ENCODE assay signal across 13 cellular contexts in the genomic region with DNA sequence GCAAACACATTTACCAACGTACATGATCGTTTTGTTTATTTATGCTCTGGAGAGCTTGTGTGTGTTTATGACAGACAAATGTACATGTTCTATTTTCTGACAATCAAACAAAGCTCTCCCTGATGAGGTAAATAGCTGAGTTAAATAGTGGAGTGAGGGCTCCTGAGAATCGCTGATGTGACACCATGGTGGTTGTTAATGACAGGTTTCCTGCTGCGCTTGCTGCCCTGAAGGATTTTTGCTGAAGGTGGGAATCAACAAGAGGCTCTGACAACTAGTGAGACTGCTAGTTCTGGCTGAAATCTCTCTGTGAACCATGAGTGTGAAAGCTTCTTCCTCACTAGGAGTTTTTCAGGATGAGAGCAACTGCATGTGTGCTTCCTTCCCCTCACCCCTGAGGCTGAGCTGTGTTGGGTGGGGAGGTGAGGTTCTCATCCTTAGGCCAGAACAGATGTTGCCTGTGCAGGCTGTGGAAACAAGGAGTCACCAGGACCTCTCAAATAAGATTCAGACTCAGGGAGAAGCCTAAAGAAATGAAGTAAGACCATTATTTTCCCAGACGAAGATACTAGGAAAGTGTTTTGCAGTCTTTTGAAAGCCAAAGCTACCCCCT.
DNase-seq lines count a peak whose midpoint lies in the region; ATAC-seq and TF ChIP-seq lines count a peak whose summit lies in the region.
"Had no signal": no experiment of that assay in that cellular context is flagged by ENCODE, and none has a peak within 500 bp of the region (broad histone marks: within the 10 kb centered on the region; RNA-seq: fewer than 3 reads in every experiment).

No MANE protein-coding gene starts in this region.

- no peak for TF ChIP-seq EP300 in SK-N-SH (IDR thresholded peaks at IDR 0.05; ENCODE audit: borderline replicate concordance in 1 of 2, low read depth in 1 of 2, low read length in 1 of 2)

- peak overlapping the region; percentile 46 for H3K4me2 ChIP-seq in GM23338
- no peak overlapping the region for H3K4me2 ChIP-seq in SK-N-SH
- no peak overlapping the region for H3K4me2 ChIP-seq in PC-9

- no peak for DNase-seq in GM23338 (ENCODE audit: low spot score)
- DNase-seq in NCI-H2227 treated with DMSO at 0.1 percent for 48 hours (lab: John Stamatoyannopoulos, UW), result peak; percentile 69
- DNase-seq in Right ventricle myocardium superior, result no peak
- no peak for DNase-seq in psoas muscle
- DNase-seq in SK-N-SH, result no peak
- no peak for DNase-seq in PC-9
- no peak for DNase-seq in effector CD4-positive, alpha-beta T cell
- DNase-seq: activated CD4-positive, alpha-beta T cell treated with anti-CD3 and anti-CD28 coated beads, Interleukin-2, amount 10 ng/mL, durations not matched to agents 7 days and 5 days; activated naive CD4-positive, alpha-beta T cell treated with anti-CD3 and anti-CD28 coated beads, Interleukin-2, amount 10 ng/mL, durations not matched to agents 7 days and 5 days; CD8-positive, alpha-beta memory T cell; mucosa of descending colon had no signal

- no peak overlapping the region for H3K4me3 ChIP-seq in GM23338
- H3K4me3 ChIP-seq in psoas muscle, result no peak overlapping the region
- H3K4me3 ChIP-seq in SK-N-SH (ENCODE audit: low read depth in 2 of 2, low read length in 1 of 2), result no peak overlapping the region
- no peak overlapping the region for H3K4me3 ChIP-seq in PC-9
- H3K4me3 ChIP-seq: mucosa of descending colon had no signal

- peaks cover 2% of the 10 kb centered on the region for H3K27me3 Mint-ChIP-seq in GM23338 (ENCODE audit: insufficient read depth, low read depth, poor library complexity)
- H3K27me3 Mint-ChIP-seq: activated naive CD4-positive, alpha-beta T cell treated with anti-CD3 and anti-CD28 coated beads, Interleukin-2, amount 10 ng/mL, durations not matched to agents 7 days and 5 days; IgD-negative memory B cell had no signal

- H3K9me3 ChIP-seq in psoas muscle, result no peaks in the 10 kb centered on the region
- H3K9me3 ChIP-seq in SK-N-SH, result no peaks in the 10 kb centered on the region
- no peaks in the 10 kb centered on the region for H3K9me3 ChIP-seq in PC-9 (ENCODE audit: insufficient read depth, low read depth)
- H3K9me3 ChIP-seq: mucosa of descending colon had no signal

- H2AFZ ChIP-seq in GM23338 (peak overlapping the region; percentile 70), SK-N-SH (ENCODE audit: low read depth) (no peak overlapping the region), PC-9 (no peak overlapping the region)

- H3K27ac ChIP-seq in GM23338 (ENCODE audit: low read depth), result peak overlapping the region; percentile 75
- H3K27ac ChIP-seq in psoas muscle, result peak overlapping the region; percentile 54
- no peak overlapping the region for H3K27ac ChIP-seq in SK-N-SH (ENCODE audit: low read depth in 2 of 2, low read length in 1 of 2)
- H3K27ac ChIP-seq in PC-9, result no peak overlapping the region

- H3K4me1 ChIP-seq in GM23338 (ENCODE audit: insufficient read depth) (peaks cover 52% of the 10 kb centered on the region), psoas muscle (peaks cover 14% of the 10 kb centered on the region), SK-N-SH (ENCODE audit: control insufficient read depth in 1 of 2, insufficient read depth in 2 of 2, low read depth in 1 of 2, low read length in 1 of 2) (no peaks in the 10 kb centered on the region; a peak in 1 of 4 replicates), PC-9 (replicated peaks; ENCODE audit: insufficient read depth) (peaks cover 6% of the 10 kb centered on the region; the same call in 1 of the 2 replicates)

- CTCF ChIA-PET in SK-N-SH (lab: Yijun Ruan, JAX) (no interaction called here), PC-9 (lab: Charles Lee) (interaction anchor here (0.6 kb wide), 1 partner anchor 118 kb away, joined by 3 read pairs; no protein-coding TSS in a partner anchor)

- no peaks in the 10 kb centered on the region for H3K36me3 Mint-ChIP-seq in GM23338 (ENCODE audit: low read depth)
- H3K36me3 Mint-ChIP-seq: activated naive CD4-positive, alpha-beta T cell treated with anti-CD3 and anti-CD28 coated beads, Interleukin-2, amount 10 ng/mL, durations not matched to agents 7 days and 5 days had no signal

- ATAC-seq in GM23338 (no peak; the same call in 2 of the 3 replicates), Right ventricle myocardium superior (ENCODE audit: poor library complexity) (peak; percentile 38), psoas muscle (no peak), GM21381 (IDR thresholded peaks at IDR 0.05; ENCODE audit: unreplicated experiment) (no peak)

- BruUV-seq in PC-9 (replicated peaks; lab: Mats Ljungman, UMichigan), result no TSS peak

- TF ChIP-seq CTCF in GM23338 (conservative IDR thresholded peaks at IDR 0.05; ENCODE audit: low read depth in 2 of 2) (no peak), psoas muscle (IDR thresholded peaks at IDR 0.05) (no peak), SK-N-SH (IDR thresholded peaks at IDR 0.05) (no peak), PC-9 (conservative IDR thresholded peaks at IDR 0.05) (no peak)

- no peaks in the 10 kb centered on the region for H3K9me3 Mint-ChIP-seq in GM23338
- H3K9me3 Mint-ChIP-seq: activated CD4-positive, alpha-beta T cell treated with anti-CD3 and anti-CD28 coated beads, Interleukin-2, amount 10 ng/mL, durations not matched to agents 7 days and 5 days; activated naive CD4-positive, alpha-beta T cell treated with anti-CD3 and anti-CD28 coated beads, Interleukin-2, amount 10 ng/mL, durations not matched to agents 7 days and 5 days had no signal

- 66 to 75% (median 70%) methylated on average over 5 of the region's 5 CpGs for WGBS in psoas muscle, 3 donors
- 80% methylated on average over 5 of the region's 5 CpGs for WGBS in SK-N-SH (ENCODE audit: low lambda C conversion rate)

- H3K27me3 ChIP-seq in GM23338 (ENCODE audit: insufficient read depth), result no peaks in the 10 kb centered on the region
- H3K27me3 ChIP-seq in psoas muscle (ENCODE audit: insufficient read depth in 3 of 3, low read length in 2 of 3), result no peaks in the 10 kb centered on the region
- H3K27me3 ChIP-seq in SK-N-SH (ENCODE audit: insufficient read depth), result no peaks in the 10 kb centered on the region
- no peaks in the 10 kb centered on the region for H3K27me3 ChIP-seq in PC-9 (ENCODE audit: insufficient read depth, low read depth)

- TF ChIP-seq RAD21 in SK-N-SH (IDR thresholded peaks at IDR 0.05; ENCODE audit: low read length), result no peak

- H3K79me2 ChIP-seq in GM23338 (replicated peaks; ENCODE audit: insufficient read depth) (no peaks in the 10 kb centered on the region), SK-N-SH (ENCODE audit: insufficient read depth) (no peaks in the 10 kb centered on the region), PC-9 (ENCODE audit: low read depth) (no peaks in the 10 kb centered on the region)

- H3K4me1 Mint-ChIP-seq in GM23338, result peaks cover 52% of the 10 kb centered on the region
- H3K4me1 Mint-ChIP-seq: activated CD4-positive, alpha-beta T cell treated with anti-CD3 and anti-CD28 coated beads, Interleukin-2, amount 10 ng/mL, durations not matched to agents 7 days and 5 days; activated naive CD4-positive, alpha-beta T cell treated with anti-CD3 and anti-CD28 coated beads, Interleukin-2, amount 10 ng/mL, durations not matched to agents 7 days and 5 days had no signal

- H3K36me3 ChIP-seq in GM23338 (ENCODE audit: insufficient read depth), result no peaks in the 10 kb centered on the region
- H3K36me3 ChIP-seq in psoas muscle (ENCODE audit: insufficient read depth in 1 of 2, low read depth in 1 of 2), result no peaks in the 10 kb centered on the region
- no peaks in the 10 kb centered on the region for H3K36me3 ChIP-seq in SK-N-SH (replicated peaks in 1 of 2; ENCODE audit: control insufficient read depth in 1 of 2, insufficient read depth in 2 of 2, low read length in 1 of 2)
- H3K36me3 ChIP-seq in PC-9 (ENCODE audit: low read depth), result no peaks in the 10 kb centered on the region

- no peak overlapping the region for H3K4me3 Mint-ChIP-seq in GM23338
- H3K4me3 Mint-ChIP-seq: activated CD4-positive, alpha-beta T cell treated with anti-CD3 and anti-CD28 coated beads, Interleukin-2, amount 10 ng/mL, durations not matched to agents 7 days and 5 days; activated naive CD4-positive, alpha-beta T cell treated with anti-CD3 and anti-CD28 coated beads, Interleukin-2, amount 10 ng/mL, durations not matched to agents 7 days and 5 days; CD8-positive, alpha-beta memory T cell; IgD-negative memory B cell had no signal

- no peaks in the 10 kb centered on the region; the same call in 1 of the 2 replicates for H3F3A ChIP-seq in GM23338 (replicated peaks; ENCODE audit: low read depth)
- no peaks in the 10 kb centered on the region for H3F3A ChIP-seq in SK-N-SH (replicated peaks; ENCODE audit: insufficient read depth)
- no peaks in the 10 kb centered on the region for H3F3A ChIP-seq in PC-9 (ENCODE audit: insufficient read depth, low read depth)

- peak overlapping the region; percentile 65; the same call in 1 of the 2 replicates for H3K27ac Mint-ChIP-seq in GM23338
- H3K27ac Mint-ChIP-seq: activated CD4-positive, alpha-beta T cell treated with anti-CD3 and anti-CD28 coated beads, Interleukin-2, amount 10 ng/mL, durations not matched to agents 7 days and 5 days; activated naive CD4-positive, alpha-beta T cell treated with anti-CD3 and anti-CD28 coated beads, Interleukin-2, amount 10 ng/mL, durations not matched to agents 7 days and 5 days; IgD-negative memory B cell had no signal

- H3K9ac ChIP-seq in SK-N-SH, result no peak overlapping the region

- POLR2A ChIA-PET in SK-N-SH (lab: Yijun Ruan, JAX), result no interaction called here
- POLR2A ChIA-PET in PC-9 (lab: Charles Lee; ENCODE audit: unreplicated experiment), result no interaction called here

- no peaks in the 10 kb centered on the region for H4K20me1 ChIP-seq in GM23338 (replicated peaks; ENCODE audit: insufficient read depth)
- H4K20me1 ChIP-seq in SK-N-SH (ENCODE audit: insufficient read depth), result no peaks in the 10 kb centered on the region
- H4K20me1 ChIP-seq in PC-9 (ENCODE audit: insufficient read depth), result no peaks in the 10 kb centered on the region

- intact Hi-C loops in Right ventricle myocardium superior (cut with DNase I), result no loop called here
- intact Hi-C loops in psoas muscle (cut with DNase I), result no loop called here
- intact Hi-C loops in PC-9 (cut with micrococcal nuclease; ENCODE audit: unreplicated experiment), result no loop called here

- H3K9me2 ChIP-seq in GM23338 (ENCODE audit: insufficient read depth) (0 out of 2 replicates have a peak, but pooled peaks cover 5% of the 10 kb centered on the region), SK-N-SH (no peaks in the 10 kb centered on the region), PC-9 (ENCODE audit: insufficient read depth) (no peaks in the 10 kb centered on the region)

TF ChIP-seq in GM23338, 12 proteins besides CTCF, POLR2A, EP300 and RAD21 (continues in another document):
- TF ChIP-seq ZNF114 (CRISPR knock-in tag; IDR thresholded peaks at IDR 0.05), result no peak

TF ChIP-seq in SK-N-SH, 30 proteins besides CTCF, POLR2A, EP300 and RAD21 (continues in another document):
- TF ChIP-seq, protein P1, sequence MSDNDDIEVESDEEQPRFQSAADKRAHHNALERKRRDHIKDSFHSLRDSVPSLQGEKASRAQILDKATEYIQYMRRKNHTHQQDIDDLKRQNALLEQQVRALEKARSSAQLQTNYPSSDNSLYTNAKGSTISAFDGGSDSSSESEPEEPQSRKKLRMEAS (IDR thresholded peaks at IDR 0.05; ENCODE audit: low read depth), result no peak
- TF ChIP-seq NRF1 (IDR thresholded peaks at IDR 0.05; ENCODE audit: low read depth, low read length), result no peak
- TF ChIP-seq MXI1 (IDR thresholded peaks at IDR 0.05; ENCODE audit: low read depth, low read length), result no peak
- TF ChIP-seq POLR2AphosphoS5 (IDR thresholded peaks at IDR 0.05; ENCODE audit: low read depth, low read length), result no peak
- TF ChIP-seq TCF12 (IDR thresholded peaks at IDR 0.05), result no peak

Comparison
In these comparisons a context has a peak if more than half of its experiments do, and no peak if none do; other contexts are left out.
1. H3K27ac ChIP-seq: peak in GM23338 (single experiment) and psoas muscle (single experiment); none in SK-N-SH (0 of 2) and PC-9 (single experiment).